In the genomic region with DNA sequence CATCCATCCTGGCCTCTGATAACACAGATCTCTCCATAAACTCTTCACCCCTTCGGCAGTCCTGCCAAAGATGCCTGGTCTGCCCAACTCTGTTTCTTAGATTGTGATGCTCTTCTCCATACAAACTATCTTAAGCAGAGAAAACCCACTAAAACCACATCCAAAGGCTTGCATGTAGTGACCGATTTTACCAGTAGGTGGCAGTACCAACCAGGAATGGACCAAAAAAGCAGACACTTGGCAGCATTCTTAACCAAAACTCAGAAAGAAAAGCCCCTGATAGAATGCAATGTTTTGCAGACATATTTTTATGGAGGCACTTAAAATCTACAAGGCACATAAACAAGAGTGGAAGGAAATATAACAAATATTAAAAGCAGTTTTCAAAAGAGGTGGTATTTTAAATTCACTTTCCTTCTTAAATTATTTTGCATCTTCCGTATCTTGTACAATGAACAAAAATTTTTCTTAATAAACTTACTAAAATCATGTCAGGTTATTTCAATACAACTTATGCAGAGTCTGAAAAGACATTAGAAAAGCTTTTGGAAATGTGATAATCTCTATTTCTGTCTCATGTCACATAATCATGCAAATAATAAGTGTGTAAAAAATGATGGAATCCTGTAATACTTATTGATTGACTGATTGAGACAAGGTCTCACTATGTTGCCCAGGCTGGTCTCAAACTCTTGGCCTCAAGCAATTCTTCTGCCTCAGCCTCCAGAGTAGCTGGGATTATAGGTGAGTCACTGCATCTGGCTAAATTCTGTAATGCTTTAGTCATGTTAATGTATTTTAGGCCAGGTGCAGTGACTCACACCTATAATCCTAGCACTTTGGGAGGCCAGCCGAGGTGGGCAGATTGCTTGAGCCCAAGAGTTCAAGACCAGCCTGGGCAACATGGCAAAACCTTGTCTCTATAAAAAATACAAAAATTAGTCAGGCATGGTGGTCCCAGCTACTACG, we compare ENCODE assay signal across 9 cellular contexts.
DNase-seq lines count a peak whose midpoint lies in the region; ATAC-seq and TF ChIP-seq lines count a peak whose summit lies in the region.
"Had no signal": no experiment of that assay in that cellular context is flagged by ENCODE, and none has a peak within 500 bp of the region (broad histone marks: within the 10 kb centered on the region; RNA-seq: fewer than 3 reads in every experiment).

No MANE protein-coding gene starts in this region.

- H3K4me3 ChIP-seq in cardiac fibroblast (replicated peaks in 1 of 2; ENCODE audit: low read depth in 2 of 2, low read length in 2 of 2), result no peak overlapping the region
- H3K4me3 ChIP-seq: BLaER1 treated with 17β-estradiol and CSF1 and Interleukin-3, amounts not matched to agents 10 nM and 100 nM had no signal

- ATAC-seq in HG03439 (IDR thresholded peaks at IDR 0.05; ENCODE audit: unreplicated experiment), result no peak

- DNase-seq in NCI-H2081 (lab: John Stamatoyannopoulos, UW) (peak; percentile 30), NCI-H2081 treated with DMSO at 0.1 percent for 48 hours (lab: John Stamatoyannopoulos, UW) (no peak), NCI-H1694 treated with DMSO at 0.1 percent for 48 hours (lab: John Stamatoyannopoulos, UW) (peak; percentile 31), cardiac fibroblast (ENCODE audit: low read depth in 2 of 2) (peak; percentile 79 to 82), kidney glomerular epithelial cell (lab: John Stamatoyannopoulos, UW) (peak; percentile 60)
- DNase-seq in activated CD4-positive, CD25-positive, alpha-beta regulatory T cell (lab: John Stamatoyannopoulos, UW), result peak; percentile 11 to 67 (median 36)
- peak; percentile 53 to 55 for DNase-seq in stimulated activated CD4-positive, alpha-beta T cell treated with anti-CD3 and anti-CD28 coated beads, Interleukin-4, amount 100 ng/mL, for 4 hours

- peak; percentile 87 for TF ChIP-seq CTCF in cardiac fibroblast (IDR thresholded peaks at IDR 0.05; ENCODE audit: low read depth, low read length)
